ENCODE assay signal across 39 cellular contexts in the genomic region with DNA sequence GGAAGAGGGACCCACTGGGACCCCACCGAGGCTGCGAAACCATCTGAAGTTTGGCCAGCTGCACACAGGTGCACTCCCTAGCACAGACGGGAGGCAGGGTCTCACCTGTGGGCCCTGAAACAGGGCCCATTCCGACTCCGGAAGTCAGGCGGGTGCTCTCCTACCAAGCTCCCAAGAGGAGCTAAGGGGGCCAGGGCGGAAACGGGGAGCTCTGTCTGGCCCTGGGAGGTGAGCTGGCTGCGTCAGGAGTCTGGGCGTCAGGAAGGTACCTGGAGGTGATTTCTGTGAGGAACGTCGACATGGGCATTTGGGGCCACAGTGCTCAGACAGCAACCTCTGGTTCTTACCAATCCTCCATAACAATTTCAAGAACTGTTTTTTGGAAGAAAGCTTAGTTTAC.
"Had no signal": no experiment of that assay in that cellular context is flagged by ENCODE, and none has a peak within 500 bp of the region (broad histone marks: within the 10 kb centered on the region; RNA-seq: fewer than 3 reads in every experiment).

No MANE protein-coding gene starts in this region.

- H3K36me3 Mint-ChIP-seq: activated naive CD4-positive, alpha-beta T cell treated with anti-CD3 and anti-CD28 coated beads, Interleukin-2, amount 10 ng/mL, durations not matched to agents 7 days and 5 days; activated naive CD4-positive, alpha-beta T cell treated with anti-CD3 and anti-CD28 coated beads, Interleukin-2, amount 50 U/mL, for 24 hours; activated naive CD4-positive, alpha-beta T cell treated with anti-CD3 and anti-CD28 coated beads, Interleukin-2, amount 50 U/mL, for 72 hours; activated naive CD8-positive, alpha-beta T cell; activated naive CD8-positive, alpha-beta T cell treated with anti-CD3 and anti-CD28 coated beads for 36 hours; activated naive CD8-positive, alpha-beta T cell treated with anti-CD3 and anti-CD28 coated beads, Interleukin-2, amount 10 ng/mL, durations not matched to agents 7 days and 5 days; brain had no signal

- H3K36me3 ChIP-seq: adrenal gland, ascending aorta, brain microvascular endothelial cell, breast epithelium, cardiac muscle cell had no signal

- H3K4me3 Mint-ChIP-seq: activated naive CD4-positive, alpha-beta T cell treated with anti-CD3 and anti-CD28 coated beads for 36 hours; activated naive CD4-positive, alpha-beta T cell treated with anti-CD3 and anti-CD28 coated beads, Interleukin-2, amount 10 ng/mL, durations not matched to agents 7 days and 5 days; activated naive CD4-positive, alpha-beta T cell treated with anti-CD3 and anti-CD28 coated beads, Interleukin-2, amount 50 U/mL, for 24 hours; activated naive CD8-positive, alpha-beta T cell; activated naive CD8-positive, alpha-beta T cell treated with anti-CD3 and anti-CD28 coated beads for 36 hours; activated naive CD8-positive, alpha-beta T cell treated with anti-CD3 and anti-CD28 coated beads, Interleukin-2, amount 10 ng/mL, durations not matched to agents 7 days and 5 days; activated naive CD8-positive, alpha-beta T cell treated with anti-CD3 and anti-CD28 coated beads, Interleukin-2, amount 50 U/mL, for 24 hours; activated T-cell treated with anti-CD3 and anti-CD28 coated beads, Interleukin-2, amount 50 U/mL, for 24 hours; activated T-cell treated with anti-CD3 and anti-CD28 coated beads, Interleukin-2, amount 50 U/mL, for 4 hours; activated T-cell treated with anti-CD3 and anti-CD28 coated beads, Interleukin-2, amount 50 U/mL, for 72 hours; activated T-helper 1 cell treated with anti-CD3 and anti-CD28 coated beads, Interleukin-12 subunit alpha, Interleukin-12 subunit beta, Interleukin-2, Interleukin-4 antibody, amounts not matched to agents 30 ng/mL and 10 ng/mL and 1 ng/mL, durations not matched to agents 14 hours and 24 hours and 36 hours; activated T-helper 17 cell treated with anti-CD3 and anti-CD28 coated beads, Interleukin-2, amount 50 U/mL, for 72 hours; brain; central memory CD8-positive, alpha-beta T cell had no signal

- H3K4me1 ChIP-seq: adrenal gland, ascending aorta, body of pancreas, breast epithelium had no signal

- H3K27ac Mint-ChIP-seq: activated naive CD4-positive, alpha-beta T cell treated with anti-CD3 and anti-CD28 coated beads for 36 hours; activated naive CD4-positive, alpha-beta T cell treated with anti-CD3 and anti-CD28 coated beads, Interleukin-2, amount 10 ng/mL, durations not matched to agents 7 days and 5 days; activated naive CD4-positive, alpha-beta T cell treated with anti-CD3 and anti-CD28 coated beads, Interleukin-2, amount 50 U/mL, for 24 hours; activated naive CD4-positive, alpha-beta T cell treated with anti-CD3 and anti-CD28 coated beads, Interleukin-2, amount 50 U/mL, for 72 hours; activated naive CD8-positive, alpha-beta T cell; activated naive CD8-positive, alpha-beta T cell treated with anti-CD3 and anti-CD28 coated beads for 36 hours; activated naive CD8-positive, alpha-beta T cell treated with anti-CD3 and anti-CD28 coated beads, Interleukin-2, amount 10 ng/mL, durations not matched to agents 7 days and 5 days; activated naive CD8-positive, alpha-beta T cell treated with anti-CD3 and anti-CD28 coated beads, Interleukin-2, amount 50 U/mL, for 24 hours; activated T-cell treated with anti-CD3 and anti-CD28 coated beads, Interleukin-2, amount 50 U/mL, for 24 hours; activated T-cell treated with anti-CD3 and anti-CD28 coated beads, Interleukin-2, amount 50 U/mL, for 72 hours; activated T-helper 1 cell treated with anti-CD3 and anti-CD28 coated beads, Interleukin-12 subunit alpha, Interleukin-12 subunit beta, Interleukin-2, Interleukin-4 antibody, amounts not matched to agents 30 ng/mL and 10 ng/mL and 1 ng/mL, durations not matched to agents 14 hours and 24 hours and 36 hours; activated T-helper 17 cell treated with anti-CD3 and anti-CD28 coated beads, Interleukin-2, amount 50 U/mL, for 72 hours; activated T-helper 2 cell treated with anti-CD3 and anti-CD28 coated beads, Interferon-gamma antibody, Interleukin-2, Interleukin-4, amounts not matched to agents 10 μg/mL and 5 μg/mL and 100 μg/mL, durations not matched to agents 14 hours and 24 hours and 36 hours; brain had no signal

- H3K27me3 Mint-ChIP-seq: activated naive CD4-positive, alpha-beta T cell treated with anti-CD3 and anti-CD28 coated beads, Interleukin-2, amount 10 ng/mL, durations not matched to agents 7 days and 5 days; activated naive CD4-positive, alpha-beta T cell treated with anti-CD3 and anti-CD28 coated beads, Interleukin-2, amount 50 U/mL, for 24 hours; activated naive CD8-positive, alpha-beta T cell treated with anti-CD3 and anti-CD28 coated beads, Interleukin-2, amount 10 ng/mL, durations not matched to agents 7 days and 5 days; activated naive CD8-positive, alpha-beta T cell treated with anti-CD3 and anti-CD28 coated beads, Interleukin-2, amount 50 U/mL, for 24 hours; activated T-cell treated with anti-CD3 and anti-CD28 coated beads, Interleukin-2, amount 50 U/mL, for 24 hours; brain; central memory CD8-positive, alpha-beta T cell had no signal

- H3K4me3 ChIP-seq: adrenal gland, ascending aorta, body of pancreas, breast epithelium, cardiac muscle cell had no signal

- H3K9me3 Mint-ChIP-seq: activated naive CD4-positive, alpha-beta T cell treated with anti-CD3 and anti-CD28 coated beads for 36 hours; activated naive CD4-positive, alpha-beta T cell treated with anti-CD3 and anti-CD28 coated beads, Interleukin-2, amount 10 ng/mL, durations not matched to agents 7 days and 5 days; activated naive CD4-positive, alpha-beta T cell treated with anti-CD3 and anti-CD28 coated beads, Interleukin-2, amount 50 U/mL, for 24 hours; activated naive CD4-positive, alpha-beta T cell treated with anti-CD3 and anti-CD28 coated beads, Interleukin-2, amount 50 U/mL, for 72 hours; activated naive CD8-positive, alpha-beta T cell treated with anti-CD3 and anti-CD28 coated beads for 36 hours; activated naive CD8-positive, alpha-beta T cell treated with anti-CD3 and anti-CD28 coated beads, Interleukin-2, amount 50 U/mL, for 24 hours; activated T-cell treated with anti-CD3 and anti-CD28 coated beads, Interleukin-2, amount 50 U/mL, for 24 hours; activated T-cell treated with anti-CD3 and anti-CD28 coated beads, Interleukin-2, amount 50 U/mL, for 4 hours; activated T-cell treated with anti-CD3 and anti-CD28 coated beads, Interleukin-2, amount 50 U/mL, for 72 hours; activated T-helper 1 cell treated with anti-CD3 and anti-CD28 coated beads, Interleukin-12 subunit alpha, Interleukin-12 subunit beta, Interleukin-2, Interleukin-4 antibody, amounts not matched to agents 30 ng/mL and 10 ng/mL and 1 ng/mL, durations not matched to agents 14 hours and 24 hours and 36 hours; activated T-helper 17 cell treated with anti-CD3 and anti-CD28 coated beads, Interleukin-2, amount 50 U/mL, for 72 hours; activated T-helper 2 cell treated with anti-CD3 and anti-CD28 coated beads, Interferon-gamma antibody, Interleukin-2, Interleukin-4, amounts not matched to agents 10 μg/mL and 5 μg/mL and 100 μg/mL, durations not matched to agents 14 hours and 24 hours and 36 hours had no signal

- H3K27ac ChIP-seq: adrenal gland, ascending aorta, body of pancreas, brain microvascular endothelial cell, breast epithelium, cardiac muscle cell had no signal

- H3K9me3 ChIP-seq: adrenal gland, ascending aorta, body of pancreas, breast epithelium had no signal

- H3K27me3 ChIP-seq: adrenal gland, ascending aorta, body of pancreas, brain microvascular endothelial cell, cardiac muscle cell had no signal

- H3K4me1 Mint-ChIP-seq: activated naive CD4-positive, alpha-beta T cell treated with anti-CD3 and anti-CD28 coated beads, Interleukin-2, amount 10 ng/mL, durations not matched to agents 7 days and 5 days; activated naive CD4-positive, alpha-beta T cell treated with anti-CD3 and anti-CD28 coated beads, Interleukin-2, amount 50 U/mL, for 24 hours; activated naive CD8-positive, alpha-beta T cell treated with anti-CD3 and anti-CD28 coated beads for 36 hours; activated naive CD8-positive, alpha-beta T cell treated with anti-CD3 and anti-CD28 coated beads, Interleukin-2, amount 10 ng/mL, durations not matched to agents 7 days and 5 days; activated naive CD8-positive, alpha-beta T cell treated with anti-CD3 and anti-CD28 coated beads, Interleukin-2, amount 50 U/mL, for 24 hours; activated T-helper 17 cell treated with anti-CD3 and anti-CD28 coated beads, Interleukin-2, amount 50 U/mL, for 72 hours; central memory CD8-positive, alpha-beta T cell had no signal

- DNase-seq: activated effector memory CD4-positive, alpha-beta T cell treated with anti-CD3 and anti-CD28 coated beads, Interleukin-2, amount 50 U/mL, for 16 hours; activated effector memory CD4-positive, alpha-beta T cell treated with Interleukin-2 at 50 U/mL for 16 hours; activated gamma-delta T cell; activated gamma-delta T cell treated with Interleukin-2 at 50 U/mL for 16 hours; activated naive CD4-positive, alpha-beta T cell; activated naive CD4-positive, alpha-beta T cell treated with anti-CD3 and anti-CD28 coated beads for 36 hours; activated naive CD4-positive, alpha-beta T cell treated with anti-CD3 and anti-CD28 coated beads, Interleukin-2, amount 10 ng/mL, durations not matched to agents 7 days and 5 days; activated naive CD4-positive, alpha-beta T cell treated with anti-CD3 and anti-CD28 coated beads, Interleukin-2, amount 50 U/mL, for 16 hours; activated naive CD4-positive, alpha-beta T cell treated with Interleukin-2 at 50 U/mL for 16 hours; activated naive CD8-positive, alpha-beta T cell treated with anti-CD3 and anti-CD28 coated beads for 36 hours; activated naive CD8-positive, alpha-beta T cell treated with anti-CD3 and anti-CD28 coated beads, Interleukin-2, amount 10 ng/mL, durations not matched to agents 7 days and 5 days; activated naive CD8-positive, alpha-beta T cell treated with anti-CD3 and anti-CD28 coated beads, Interleukin-2, amount 50 U/mL, for 24 hours; activated T-cell treated with anti-CD3 and anti-CD28 coated beads for 4 hours; activated T-cell treated with anti-CD3 and anti-CD28 coated beads, Interleukin-2, amount 50 U/mL, for 1 hour; activated T-cell treated with anti-CD3 and anti-CD28 coated beads, Interleukin-2, amount 50 U/mL, for 24 hours; activated T-cell treated with anti-CD3 and anti-CD28 coated beads, Interleukin-2, amount 50 U/mL, for 4 hours; activated T-cell treated with anti-CD3 and anti-CD28 coated beads, Interleukin-2, amount 50 U/mL, for 48 hours; activated T-cell treated with anti-CD3 and anti-CD28 coated beads, Interleukin-2, amount 50 U/mL, for 72 hours; amniotic stem cell; amygdala; anterior cingulate cortex; aorta; body of pancreas; brain microvascular endothelial cell; caudate nucleus; central memory CD4-positive, alpha-beta T cell; cerebellar nuclear complex had no signal
